7 cellular contexts compared by ENCODE assay signal in the genomic region with DNA sequence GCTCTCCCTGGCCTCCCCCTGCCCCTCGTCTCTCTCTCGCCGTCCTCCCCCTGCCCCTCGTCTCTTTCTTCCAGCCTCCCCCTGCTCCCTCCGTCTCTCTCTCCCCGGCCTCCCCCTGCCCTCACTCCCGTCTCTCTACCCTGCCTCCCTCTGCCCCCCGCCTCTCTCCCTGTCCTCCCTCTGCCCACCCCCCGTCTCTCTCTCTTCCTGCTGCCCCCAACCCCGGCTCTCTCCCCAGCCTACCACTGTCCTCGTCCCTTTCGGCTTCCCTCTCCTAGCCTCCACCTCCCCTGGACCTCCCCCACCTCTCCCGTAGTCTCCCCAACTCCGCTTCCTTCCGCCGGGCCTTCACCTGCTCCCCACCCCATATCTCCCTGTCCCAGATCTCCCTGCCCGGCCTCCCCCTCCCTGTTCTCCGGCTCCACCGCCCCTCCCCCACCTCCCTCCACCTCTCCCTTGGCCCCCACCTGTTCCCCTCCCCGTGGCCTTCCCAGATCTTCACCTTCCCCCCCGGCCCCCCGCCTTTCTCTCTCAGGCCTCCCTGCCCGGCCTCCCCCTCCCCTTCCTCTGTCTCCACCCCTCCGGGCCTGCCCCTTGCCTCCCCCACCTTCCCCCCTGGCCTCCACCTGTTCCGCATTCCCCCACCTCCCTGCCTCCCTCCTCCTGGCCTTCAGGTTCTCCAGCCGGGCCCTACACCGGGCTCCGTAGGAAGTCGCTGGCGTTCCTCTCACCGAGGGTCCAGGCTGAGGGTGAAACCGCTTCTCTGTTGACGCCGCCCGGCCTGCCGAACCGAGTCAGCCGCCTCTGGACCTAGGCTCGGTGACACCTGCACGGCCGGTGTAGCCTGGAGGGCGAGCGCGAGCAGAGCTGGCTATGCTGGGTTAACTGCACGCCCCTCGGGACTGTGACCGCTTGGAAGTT. TPM values are rescaled to one million over a fixed set of nuclear protein-coding genes. Genes with fewer than 3 reads are reported as not detected.
DNase-seq lines count a peak whose midpoint lies in the region; ATAC-seq, FAIRE-seq and TF ChIP-seq lines count a peak whose summit lies in the region.

No MANE protein-coding gene starts in this region.

- H4K5ac ChIP-seq in H1 (ENCODE audit: insufficient read length, low read depth, low read length): no peak overlapping the region

- ATAC-seq in GM23338: peak; percentile 2; the same call in 1 of the 3 replicates
- ATAC-seq in GM18511 (IDR thresholded peaks at IDR 0.05; ENCODE audit: unreplicated experiment): no peak

- H3K4me1 ChIP-seq in GM23338 (ENCODE audit: insufficient read depth) (peaks cover 10% of the 10 kb centered on the region; the same call in 1 of the 2 replicates), OCI-LY1 (ENCODE audit: insufficient read depth, low read length, severe bottlenecking) (peaks cover 38% of the 10 kb centered on the region), H1 (replicated peaks in 1 of 4; ENCODE audit: control insufficient read depth in 3 of 4, insufficient read depth in 4 of 4, low read length in 3 of 4) (peaks cover 0 to 5% (median 0%) of the 10 kb centered on the region in 4 experiments; a peak in 5 of 7 replicates)

- H3K23me2 ChIP-seq in H1 (ENCODE audit: low read depth, low read length): peaks cover 5% of the 10 kb centered on the region; the same call in 1 of the 2 replicates

- CTCF ChIA-PET in H1 (lab: Charles Lee; ENCODE audit: partially characterized antibody): no interaction called here

- no peak overlapping the region for H2BK120ac ChIP-seq in H1 (replicated peaks; ENCODE audit: low read depth, low read length)

- H3K9ac ChIP-seq in OCI-LY1 (ENCODE audit: low read length) (peak overlapping the region; percentile 94), H1 (replicated peaks in 1 of 4; ENCODE audit: extremely low read depth in 1 of 4, low read depth in 3 of 4, low read length in 3 of 4) (peak overlapping the region in 3 of 4 experiments; percentile 79 to 88 (median 87); a peak in 5 of 7 replicates), neural cell (ENCODE audit: low read length) (peak overlapping the region; percentile 95)

- no peak overlapping the region for H2BK15ac ChIP-seq in H1 (ENCODE audit: low read length)

- no peak overlapping the region for H3K18ac ChIP-seq in H1 (ENCODE audit: extremely low read depth, low read length)

- TF ChIP-seq EP300 in H1 (IDR thresholded peaks at IDR 0.05; ENCODE audit: borderline replicate concordance in 1 of 2, low read depth in 2 of 2, low read length in 2 of 2) (no peak), neural cell (conservative IDR thresholded peaks at IDR 0.05; ENCODE audit: poor library complexity, severe bottlenecking) (no peak)

- peaks cover 7% of the 10 kb centered on the region for H3K27me3 Mint-ChIP-seq in GM23338 (ENCODE audit: insufficient read depth, low read depth, poor library complexity)

- TF ChIP-seq CTCF in GM23338 (conservative IDR thresholded peaks at IDR 0.05; ENCODE audit: low read depth in 2 of 2): no peak
- no peak for TF ChIP-seq CTCF in OCI-LY1 (IDR thresholded peaks at IDR 0.05; ENCODE audit: low read length)
- no peak for TF ChIP-seq CTCF in H1 (IDR thresholded peaks at IDR 0.05; ENCODE audit: control extremely low read depth in 1 of 3, insufficient read depth in 1 of 3, low read depth in 1 of 3, low read length in 3 of 3)
- no peak for TF ChIP-seq CTCF in neural cell (IDR thresholded peaks at IDR 0.05; ENCODE audit: poor library complexity, severe bottlenecking)

- no peak overlapping the region for H3K4ac ChIP-seq in H1 (replicated peaks; ENCODE audit: insufficient read length, low read depth, low read length)

- H2BK20ac ChIP-seq in H1 (ENCODE audit: low read length): no peak overlapping the region

- TF ChIP-seq RAD21 in H1 (IDR thresholded peaks at IDR 0.05 in 1 of 2, conservative IDR thresholded peaks at IDR 0.05 in 1 of 2; ENCODE audit: low read depth in 2 of 2, low read length in 2 of 2) (no peak), neural cell (conservative IDR thresholded peaks at IDR 0.05) (no peak)

- POLR2A ChIA-PET in H1 (lab: Charles Lee; ENCODE audit: partially characterized antibody): interaction anchor here (0.5 to 2.0 kb wide), 9 partner anchors 8 to 651 kb away, joined by 3 to 9 read pairs (median 4); no protein-coding TSS in a partner anchor

- TF ChIP-seq POLR2A in H1 (IDR thresholded peaks at IDR 0.05; ENCODE audit: control extremely low read depth in 1 of 2, low read depth in 2 of 2, low read length in 2 of 2): no peak

- peak overlapping the region; percentile 81 for H3K4me2 ChIP-seq in GM23338
- peak overlapping the region; percentile 83 for H3K4me2 ChIP-seq in OCI-LY1 (ENCODE audit: low read length)
- H3K4me2 ChIP-seq in H1 (ENCODE audit: insufficient read depth in 1 of 2, low read depth in 2 of 2, low read length in 2 of 2): peak overlapping the region; percentile 71 to 87
- peak overlapping the region; percentile 65 for H3K4me2 ChIP-seq in neural cell (ENCODE audit: low read length)

- H3F3A ChIP-seq in GM23338 (replicated peaks; ENCODE audit: low read depth): peaks cover 23% of the 10 kb centered on the region
- peaks cover 11% of the 10 kb centered on the region for H3F3A ChIP-seq in OCI-LY1 (ENCODE audit: insufficient read depth, low read length)
- H3F3A ChIP-seq in neural cell (ENCODE audit: insufficient read depth, low read length, poor library complexity, severe bottlenecking): no peaks in the 10 kb centered on the region

- H3K9me3 ChIP-seq in OCI-LY1 (ENCODE audit: low read length): no peaks in the 10 kb centered on the region
- H3K9me3 ChIP-seq in H1 (ENCODE audit: insufficient read depth in 2 of 2, low read depth in 1 of 2, low read length in 1 of 2): no peaks in the 10 kb centered on the region; a peak in 1 of 4 replicates
- H3K9me3 ChIP-seq in neural cell (ENCODE audit: low read length): no peaks in the 10 kb centered on the region

- H3K27ac Mint-ChIP-seq in GM23338: peak overlapping the region; percentile 92

- peak; percentile 55 for DNase-seq in GM23338 (ENCODE audit: low spot score)
- DNase-seq in H1 (ENCODE audit: low read depth in 1 of 2, low spot score in 2 of 2): no peak
- no peak for DNase-seq in NCI-H1092 (lab: John Stamatoyannopoulos, UW)
- DNase-seq in NCI-H2227 treated with DMSO at 0.1 percent for 48 hours (lab: John Stamatoyannopoulos, UW): no peak

- no peak overlapping the region for H3K23ac ChIP-seq in H1 (ENCODE audit: insufficient read length)

- peaks cover 17% of the 10 kb centered on the region for H3K4me1 Mint-ChIP-seq in GM23338

- no peak overlapping the region for H4K8ac ChIP-seq in H1 (ENCODE audit: extremely low read depth, insufficient read depth, low read length)

- H3K27me3 ChIP-seq in GM23338 (ENCODE audit: insufficient read depth) (no peaks in the 10 kb centered on the region), OCI-LY1 (ENCODE audit: insufficient read depth, low read length) (no peaks in the 10 kb centered on the region), H1 (replicated peaks in 1 of 4; ENCODE audit: control insufficient read depth in 3 of 4, extremely low read depth in 1 of 4, insufficient read depth in 3 of 4, low read length in 3 of 4) (no peaks in the 10 kb centered on the region), neural cell (ENCODE audit: insufficient read depth, low read depth, low read length) (no peaks in the 10 kb centered on the region)

- H3K56ac ChIP-seq in H1 (replicated peaks; ENCODE audit: insufficient read length, low read depth, low read length): peak overlapping the region; percentile 73

- H3K9me2 ChIP-seq in GM23338 (ENCODE audit: insufficient read depth) (no peaks in the 10 kb centered on the region), OCI-LY1 (ENCODE audit: low read depth, low read length) (no peaks in the 10 kb centered on the region), neural cell (ENCODE audit: insufficient read depth, low read length) (no peaks in the 10 kb centered on the region)

- H3K36me3 ChIP-seq in GM23338 (ENCODE audit: insufficient read depth): no peaks in the 10 kb centered on the region; the same call in none of the 2 replicates
- H3K36me3 ChIP-seq in OCI-LY1 (ENCODE audit: insufficient read depth, low read length): peaks cover 31% of the 10 kb centered on the region
- H3K36me3 ChIP-seq in H1 (ENCODE audit: control insufficient read depth in 2 of 4, insufficient read depth in 4 of 4, low read length in 3 of 4): peaks cover 0 to 19% (median 4%) of the 10 kb centered on the region in 4 experiments; a peak in 5 of 8 replicates
- H3K36me3 ChIP-seq in neural cell (ENCODE audit: insufficient read depth, low read length): no peaks in the 10 kb centered on the region

- peaks cover 5% of the 10 kb centered on the region for H3K79me1 ChIP-seq in H1 (ENCODE audit: low read depth, low read length)

- H3K4me3 Mint-ChIP-seq in GM23338: peak overlapping the region; percentile 88

- no peak overlapping the region for H2BK5ac ChIP-seq in H1 (ENCODE audit: low read depth, low read length)

- H2AK5ac ChIP-seq in H1 (ENCODE audit: low read depth, low read length): no peak overlapping the region

- WGBS in H1 (ENCODE audit: extremely low coverage in 1 of 2, insufficient coverage in 1 of 2, insufficient read length in 1 of 2, insufficient replicate concordance in 2 of 2, low coverage in 1 of 2, low lambda C conversion rate in 2 of 2, missing lambda C conversion rate in 1 of 2), 2 experiments: 36% methylated on average over 17 of the region's 47 CpGs; no CpG with 5 or more reads in 1 of the 2 experiments

- peaks cover 7% of the 10 kb centered on the region; the same call in 2 of the 3 replicates for H3K9me3 Mint-ChIP-seq in GM23338

- H3K36me3 Mint-ChIP-seq in GM23338 (ENCODE audit: low read depth): peaks cover 44% of the 10 kb centered on the region

- no peak overlapping the region for H2AFZ ChIP-seq in GM23338
- H2AFZ ChIP-seq in OCI-LY1 (ENCODE audit: low read length): no peak overlapping the region
- no peak overlapping the region for H2AFZ ChIP-seq in H1 (ENCODE audit: low read length)
- peak overlapping the region; percentile 72 for H2AFZ ChIP-seq in neural cell (ENCODE audit: low read depth, low read length)

- H3K4me3 ChIP-seq in GM23338: peak overlapping the region; percentile 79
- peak overlapping the region; percentile 98 for H3K4me3 ChIP-seq in OCI-LY1 (ENCODE audit: low read depth, low read length, poor library complexity, severe bottlenecking)
- H3K4me3 ChIP-seq in H1 (ENCODE audit: extremely low read depth in 1 of 4, insufficient read depth in 2 of 4, low read depth in 3 of 4, low read length in 4 of 4): peak overlapping the region; percentile 72 to 99 (median 84)
- H3K4me3 ChIP-seq in neural cell (ENCODE audit: low read length): peak overlapping the region; percentile 85

- H3K79me2 ChIP-seq in GM23338 (replicated peaks; ENCODE audit: insufficient read depth) (peaks cover 56% of the 10 kb centered on the region), OCI-LY1 (ENCODE audit: insufficient read depth, low read length) (peaks cover 32% of the 10 kb centered on the region), H1 (ENCODE audit: control insufficient read depth in 1 of 2, insufficient read depth in 2 of 2, low read length in 2 of 2) (peaks cover 37 to 54% of the 10 kb centered on the region in 2 experiments), neural cell (replicated peaks; ENCODE audit: insufficient read depth, low read length) (peaks cover 43% of the 10 kb centered on the region)

- H3K27ac ChIP-seq in GM23338 (ENCODE audit: low read depth) (peak overlapping the region; percentile 86; the same call in 1 of the 2 replicates), OCI-LY1 (ENCODE audit: low read depth, low read length, poor library complexity, severe bottlenecking) (peak overlapping the region; percentile 43), H1 (ENCODE audit: low read depth, low read length) (peak overlapping the region; percentile 81), neural cell (ENCODE audit: low read length) (peak overlapping the region; percentile 80)

- H4K20me1 ChIP-seq in GM23338 (replicated peaks; ENCODE audit: insufficient read depth): peaks cover 30% of the 10 kb centered on the region
- H4K20me1 ChIP-seq in OCI-LY1 (ENCODE audit: insufficient read depth, low read length): no peaks in the 10 kb centered on the region
- peaks cover 21 to 25% of the 10 kb centered on the region in 2 experiments for H4K20me1 ChIP-seq in H1 (replicated peaks in 1 of 2; ENCODE audit: control insufficient read depth in 1 of 2, insufficient read depth in 2 of 2, low read length in 2 of 2)
- no peaks in the 10 kb centered on the region for H4K20me1 ChIP-seq in neural cell (ENCODE audit: insufficient read depth)

- no peak overlapping the region for H2BK12ac ChIP-seq in H1 (ENCODE audit: low read depth, low read length)

- H4K91ac ChIP-seq in H1 (replicated peaks; ENCODE audit: insufficient read length, low read length): peak overlapping the region; percentile 34

- FAIRE-seq in H1 (lab: Jason Lieb, UNC): no peak

- no peak overlapping the region for H3K14ac ChIP-seq in H1 (ENCODE audit: insufficient read length)

RNA-seq across cellular contexts. Expression of gene GET4, which starts 1.2 kb away (rescaled TPM):
- total RNA-seq in GM23338 (2014; rRNA removed; shearing (Covaris generic)): 55.0 and 79.1 TPM in 2 replicates
- polyA plus RNA-seq in GM23338 (2016; fragmentation: Nextera tagmentation; extraction: Ambion mirVana) (48.0 and 54.5 TPM in 2 replicates), H1 (2011; rRNA removed) (74.1 and 95.0 TPM in 2 replicates), neural cell (63.8 and 85.7 TPM in 2 replicates)
- total RNA-seq in H1 (2021; fragmentation: NEBNext Ultra II Directional; extraction: Animal tissue kit (Norgen Biotek cat#: 25700)): 52.1 and 56.7 TPM in 2 replicates
- 73.5 TPM for polyA plus RNA-seq in H1 (2011; cell fraction: cytosol; rRNA removed)
- 137 TPM for polyA plus RNA-seq in H1 (2011; cell fraction: nucleus; rRNA removed)
- polyA plus RNA-seq in H1 (2012, experiment 1 of 2): 42.9 to 72.1 TPM (median 69.9 TPM) in 4 replicates
- 52.9 TPM for polyA plus RNA-seq in H1 (2012, experiment 2 of 2)
- polyA plus RNA-seq in H1 (2013, experiment 1 of 2): 40.9 TPM
- polyA plus RNA-seq in H1 (2013, experiment 2 of 2): 40.1 TPM
- 17.7 and 19.3 TPM in 2 replicates for polyA minus RNA-seq in H1 (2011; rRNA and poly(A)+ RNA removed)
- 28.7 TPM for polyA minus RNA-seq in H1 (2011; cell fraction: cytosol; rRNA and poly(A)+ RNA removed)
- polyA minus RNA-seq in H1 (2011; cell fraction: nucleus; rRNA and poly(A)+ RNA removed): 22.5 TPM
- polyA minus RNA-seq in neural cell: 31.5 and 33.6 TPM in 2 replicates

RNA-seq across cellular contexts. Expression of gene SUN1, which starts 45.3 kb away (rescaled TPM):
- 143 and 145 TPM in 2 replicates for total RNA-seq in GM23338 (2014; rRNA removed; shearing (Covaris generic))
- 57.9 and 63.3 TPM in 2 replicates for polyA plus RNA-seq in GM23338 (2016; fragmentation: Nextera tagmentation; extraction: Ambion mirVana)
- 105 and 108 TPM in 2 replicates for total RNA-seq in H1 (2021; fragmentation: NEBNext Ultra II Directional; extraction: Animal tissue kit (Norgen Biotek cat#: 25700))
- polyA plus RNA-seq in H1 (2011; rRNA removed): 158 and 324 TPM in 2 replicates
- polyA plus RNA-seq in H1 (2011; cell fraction: cytosol; rRNA removed): 235 TPM
- polyA plus RNA-seq in H1 (2011; cell fraction: nucleus; rRNA removed): 512 TPM
- polyA plus RNA-seq in H1 (2012, experiment 1 of 2): 69.8 to 110 TPM (median 95.7 TPM) in 4 replicates
- polyA plus RNA-seq in H1 (2012, experiment 2 of 2): 31.4 TPM
- 110 TPM for polyA plus RNA-seq in H1 (2013, experiment 1 of 2)
- 106 TPM for polyA plus RNA-seq in H1 (2013, experiment 2 of 2)
- polyA minus RNA-seq in H1 (2011; rRNA and poly(A)+ RNA removed): 149 and 180 TPM in 2 replicates
- polyA minus RNA-seq in H1 (2011; cell fraction: cytosol; rRNA and poly(A)+ RNA removed): 83.6 TPM
- polyA minus RNA-seq in H1 (2011; cell fraction: nucleus; rRNA and poly(A)+ RNA removed): 211 TPM
- 309 and 418 TPM in 2 replicates for polyA plus RNA-seq in neural cell
- 216 and 309 TPM in 2 replicates for polyA minus RNA-seq in neural cell
